ENCODE assay signal across 10 cellular contexts in the genomic region with DNA sequence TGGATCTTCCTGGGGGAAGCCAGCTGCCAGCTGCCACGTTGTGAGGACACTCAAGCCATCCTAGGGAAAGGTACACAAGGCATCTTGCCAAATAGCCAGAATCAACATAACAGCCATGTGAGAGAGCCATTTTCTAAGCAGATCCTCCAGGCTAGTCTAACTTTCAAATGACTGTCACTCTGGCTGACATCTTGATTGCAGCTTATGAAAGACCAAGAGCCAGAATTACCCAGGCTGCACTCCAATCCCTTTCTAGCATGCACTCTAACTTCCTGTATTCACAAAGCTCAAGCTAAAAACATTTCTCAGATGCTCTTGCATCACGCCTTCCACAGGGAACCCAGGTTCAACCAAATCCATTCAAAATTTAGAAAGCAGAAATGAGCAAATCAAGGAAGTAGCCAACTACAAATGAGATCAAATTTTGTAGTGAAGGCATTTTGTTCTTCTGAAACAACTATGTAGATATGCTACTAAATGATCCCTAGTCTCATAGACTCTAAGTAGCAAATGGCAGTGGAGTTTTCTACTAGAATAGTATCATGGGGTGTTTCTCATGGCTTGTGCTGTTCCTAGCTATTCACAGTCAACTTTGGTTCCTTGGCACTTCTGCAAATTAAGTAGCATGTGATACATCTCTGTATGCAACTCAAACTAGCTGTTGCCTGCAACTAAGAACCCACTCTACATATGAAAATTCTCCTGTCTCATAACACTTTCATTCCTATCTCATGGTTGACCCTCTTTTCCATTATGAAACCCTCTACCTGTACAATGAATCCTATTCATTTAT.
DNase-seq lines count a peak whose midpoint lies in the region; ATAC-seq and TF ChIP-seq lines count a peak whose summit lies in the region.
"Had no signal": no experiment of that assay in that cellular context is flagged by ENCODE, and none has a peak within 500 bp of the region (broad histone marks: within the 10 kb centered on the region; RNA-seq: fewer than 3 reads in every experiment).

No MANE protein-coding gene starts in this region.

- no peaks in the 10 kb centered on the region for H3K27me3 Mint-ChIP-seq in T-helper 1 cell treated with Interleukin-12 subunit alpha and Interleukin-12 subunit beta and Interleukin-4 antibody, amounts not matched to agents 30 μg/mL and 1 μg/mL, for 36 hours (ENCODE audit: low read depth)
- no peaks in the 10 kb centered on the region for H3K27me3 Mint-ChIP-seq in naive thymus-derived CD8-positive, alpha-beta T cell

- H3K9me3 ChIP-seq in MG63 = no peaks in the 10 kb centered on the region
- H3K9me3 ChIP-seq: colonic mucosa, SJSA1 had no signal

- no peaks in the 10 kb centered on the region for H3K36me3 ChIP-seq in MG63
- H3K36me3 ChIP-seq: colonic mucosa, SJSA1 had no signal

- no peaks in the 10 kb centered on the region for H3K9me3 Mint-ChIP-seq in T-helper 1 cell treated with Interleukin-12 subunit alpha and Interleukin-12 subunit beta and Interleukin-4 antibody, amounts not matched to agents 30 μg/mL and 1 μg/mL, for 36 hours
- peaks cover 0 to 3% (median 0%) of the 10 kb centered on the region in 9 donors for H3K9me3 Mint-ChIP-seq in naive thymus-derived CD8-positive, alpha-beta T cell

- peaks cover 6% of the 10 kb centered on the region for H3K36me3 Mint-ChIP-seq in T-helper 1 cell treated with Interleukin-12 subunit alpha and Interleukin-12 subunit beta and Interleukin-4 antibody, amounts not matched to agents 30 μg/mL and 1 μg/mL, for 36 hours (ENCODE audit: low read depth)
- peaks cover 0 to 1% (median 0%) of the 10 kb centered on the region in 3 donors for H3K36me3 Mint-ChIP-seq in naive thymus-derived CD8-positive, alpha-beta T cell

- DNase-seq in DMS153 (lab: John Stamatoyannopoulos, UW) (peak; percentile 51), DMS153 treated with DMSO at 0.1 percent for 48 hours (lab: John Stamatoyannopoulos, UW; ENCODE audit: unreplicated experiment) (no peak), NCI-H1105 (lab: John Stamatoyannopoulos, UW) (peak; percentile 64), MG63 (no peak), GM10248 (ENCODE audit: extremely low spot score) (no peak)
- DNase-seq in naive thymus-derived CD8-positive, alpha-beta T cell = no peak
- DNase-seq: colonic mucosa had no signal

- no peaks in the 10 kb centered on the region for H3K27me3 ChIP-seq in MG63
- H3K27me3 ChIP-seq: colonic mucosa, SJSA1 had no signal

- peaks cover 50% of the 10 kb centered on the region for H3K4me1 Mint-ChIP-seq in T-helper 1 cell treated with Interleukin-12 subunit alpha and Interleukin-12 subunit beta and Interleukin-4 antibody, amounts not matched to agents 30 μg/mL and 1 μg/mL, for 36 hours (ENCODE audit: low read depth)
- H3K4me1 Mint-ChIP-seq in naive thymus-derived CD8-positive, alpha-beta T cell = peaks cover 20 to 75% (median 53%) of the 10 kb centered on the region in 4 donors

- CTCF ChIA-PET in GM10248 (lab: Yijun Ruan, JAX) = interaction anchor here (1.2 to 2.1 kb wide), 8 partner anchors 10 to 78 kb away, joined by 3 to 10 read pairs (median 4); no protein-coding TSS in a partner anchor

- POLR2A ChIA-PET in naive thymus-derived CD8-positive, alpha-beta T cell (lab: Charles Lee) = no interaction called here
- POLR2A ChIA-PET in GM10248 (lab: Yijun Ruan, JAX) = no interaction called here

- peak overlapping the region; percentile 68 for H3K27ac Mint-ChIP-seq in T-helper 1 cell treated with Interleukin-12 subunit alpha and Interleukin-12 subunit beta and Interleukin-4 antibody, amounts not matched to agents 30 μg/mL and 1 μg/mL, for 36 hours
- H3K27ac Mint-ChIP-seq in naive thymus-derived CD8-positive, alpha-beta T cell = peak overlapping the region in 6 of 10 donors; percentile 9 to 61 (median 32)

- no peak for TF ChIP-seq CTCF in GM10248 (IDR thresholded peaks at IDR 0.05; ENCODE audit: control extremely low read depth, extremely low read depth, low read depth, missing control alignments)

- H3K4me3 Mint-ChIP-seq in T-helper 1 cell treated with Interleukin-12 subunit alpha and Interleukin-12 subunit beta and Interleukin-4 antibody, amounts not matched to agents 30 μg/mL and 1 μg/mL, for 36 hours = no peak overlapping the region
- H3K4me3 Mint-ChIP-seq in naive thymus-derived CD8-positive, alpha-beta T cell = no peak overlapping the region

- peak in 1 of 2 donors; percentile 39 for ATAC-seq in naive thymus-derived CD8-positive, alpha-beta T cell
- ATAC-seq in HG03095 (IDR thresholded peaks at IDR 0.05; ENCODE audit: unreplicated experiment) = no peak

- H3K4me3 ChIP-seq in MG63 = no peak overlapping the region
- H3K4me3 ChIP-seq: colonic mucosa, SJSA1 had no signal

Comparison
In these comparisons a context has a peak if more than half of its experiments do, and no peak if none do; other contexts are left out.
1. DNase-seq: peak in DMS153 (single experiment) and NCI-H1105 (single experiment); none in DMS153 treated with DMSO at 0.1 percent for 48 hours (single experiment), naive thymus-derived CD8-positive, alpha-beta T cell (0 of 10), MG63 (single experiment) and GM10248 (single experiment).